Comparison of ENCODE assay signal across 11 cellular contexts in genomic region chr14:51654549-51654879, GRCh38. TPM values are rescaled to one million over a fixed set of nuclear protein-coding genes. Genes with fewer than 3 reads are reported as not detected.
DNase-seq lines count a peak whose midpoint lies in the region; TF ChIP-seq lines count a peak whose summit lies in the region.
"Had no signal": no experiment of that assay in that cellular context is flagged by ENCODE, and none has a peak within 500 bp of the region (broad histone marks: within the 10 kb centered on the region; RNA-seq: fewer than 3 reads in every experiment).

No MANE protein-coding gene starts in this region.

- H3K4me3 ChIP-seq in KMS-11 (IDR thresholded peaks at IDR 0.05; ENCODE audit: insufficient read depth, low read depth, low read length) (no peak overlapping the region), mammary epithelial cell (replicated peaks in 1 of 3; ENCODE audit: insufficient read depth in 1 of 3, low read depth in 2 of 3, low read length in 3 of 3) (peak overlapping the region in 2 of 3 experiments; percentile 82 to 89), muscle layer of colon (ENCODE audit: low read depth in 1 of 2, low read length in 2 of 2) (peak overlapping the region in 1 of 2 donors; percentile 7), stomach smooth muscle (ENCODE audit: low read length in 2 of 2) (peak overlapping the region; percentile 78 to 85)
- H3K4me3 ChIP-seq: pancreas had no signal

- H3K4me2 ChIP-seq in KMS-11, result peak overlapping the region; percentile 88
- H3K4me2 ChIP-seq in mammary epithelial cell (ENCODE audit: insufficient read depth, low read depth, low read length), result peak overlapping the region; percentile 92

- H3K27me3 ChIP-seq in KMS-11 (ENCODE audit: insufficient read depth, low read depth) (no peaks in the 10 kb centered on the region), mammary epithelial cell (ENCODE audit: insufficient read depth, low read length) (no peaks in the 10 kb centered on the region), muscle layer of colon (ENCODE audit: control insufficient read depth in 1 of 2, insufficient read depth in 2 of 2, low read length in 2 of 2) (no peaks in the 10 kb centered on the region), stomach smooth muscle (ENCODE audit: control insufficient read depth in 1 of 2, insufficient read depth in 2 of 2, low read length in 2 of 2) (no peaks in the 10 kb centered on the region)
- H3K27me3 ChIP-seq: pancreas had no signal

- TF ChIP-seq CTCF in KMS-11 (conservative IDR thresholded peaks at IDR 0.05; ENCODE audit: low read depth, low read length), result no peak
- TF ChIP-seq CTCF in mammary epithelial cell (conservative IDR thresholded peaks at IDR 0.05 in 1 of 2, IDR thresholded peaks at IDR 0.05 in 1 of 2; ENCODE audit: extremely low read depth in 1 of 2, insufficient read depth in 1 of 2, low read depth in 1 of 2, low read length in 2 of 2), result no peak

- H3K4me1 ChIP-seq in KMS-11 (ENCODE audit: low read depth, poor library complexity, severe bottlenecking), result peaks cover 48% of the 10 kb centered on the region
- peaks cover 28% of the 10 kb centered on the region for H3K4me1 ChIP-seq in mammary epithelial cell (ENCODE audit: insufficient read depth, low read length)
- H3K4me1 ChIP-seq in muscle layer of colon (ENCODE audit: insufficient read depth, low read length), result peaks cover 24% of the 10 kb centered on the region
- peaks cover 6% of the 10 kb centered on the region for H3K4me1 ChIP-seq in stomach smooth muscle (ENCODE audit: control insufficient read depth, insufficient read depth, low read length)

- intact Hi-C loops in mammary epithelial cell (cut with micrococcal nuclease), result loop anchor here (5.0 kb wide), 2 partner anchors 107 to 272 kb away; no protein-coding TSS in a partner anchor

- H3K9ac ChIP-seq in KMS-11 (peak overlapping the region; percentile 25; the same call in 1 of the 2 replicates), mammary epithelial cell (ENCODE audit: insufficient read depth, low read length) (peak overlapping the region; percentile 63), muscle layer of colon (ENCODE audit: low read length) (no peak overlapping the region), stomach smooth muscle (ENCODE audit: low read length in 2 of 2) (peak overlapping the region in 1 of 2 donors; percentile 69)

- DNase-seq in mammary epithelial cell (no peak), NCI-H2227 treated with DMSO at 0.1 percent for 48 hours (lab: John Stamatoyannopoulos, UW) (no peak), NCI-H187 treated with DMSO at 0.1 percent for 48 hours (lab: John Stamatoyannopoulos, UW) (no peak), T-helper 1 cell (no peak), NCI-H510A treated with DMSO at 0.1 percent for 48 hours (lab: John Stamatoyannopoulos, UW) (no peak)
- DNase-seq: head of caudate nucleus, left ventricle myocardium superior, pancreas had no signal

- H2AFZ ChIP-seq in KMS-11 (ENCODE audit: low read depth) (no peak overlapping the region), mammary epithelial cell (ENCODE audit: low read depth, low read length) (no peak overlapping the region)

- H3K36me3 ChIP-seq in KMS-11 (ENCODE audit: insufficient read depth) (no peaks in the 10 kb centered on the region; the same call in 1 of the 2 replicates), mammary epithelial cell (ENCODE audit: insufficient read depth, low read length) (no peaks in the 10 kb centered on the region), muscle layer of colon (ENCODE audit: insufficient read depth, low read length) (no peaks in the 10 kb centered on the region), stomach smooth muscle (ENCODE audit: control insufficient read depth in 2 of 2, insufficient read depth in 2 of 2, low read length in 2 of 2) (no peaks in the 10 kb centered on the region)
- H3K36me3 ChIP-seq: pancreas had no signal

- H3K79me2 ChIP-seq in KMS-11 (ENCODE audit: insufficient read depth, low read depth), result peaks cover 90% of the 10 kb centered on the region
- peaks cover 96% of the 10 kb centered on the region for H3K79me2 ChIP-seq in mammary epithelial cell (ENCODE audit: insufficient read depth, low read length)

- CTCF ChIA-PET in mammary epithelial cell (lab: Charles Lee; ENCODE audit: low non-redundant PET), result no interaction called here

- H4K20me1 ChIP-seq in KMS-11 (ENCODE audit: insufficient read depth) (0 out of 2 replicates have a peak, but pooled peaks cover 10% of the 10 kb centered on the region), mammary epithelial cell (ENCODE audit: insufficient read depth, low read length) (no peaks in the 10 kb centered on the region)

- BruUV-seq in mammary epithelial cell (replicated peaks; lab: Mats Ljungman, UMichigan), result no TSS peak

- in situ Hi-C loops in mammary epithelial cell (cut with MboI; ENCODE audit: low sequenced_read_pairs in 2 of 2), result no loop called here

- dilution Hi-C loops in mammary epithelial cell (cut with HindIII; ENCODE audit: low sequenced_read_pairs), result no loop called here

- H3K9me3 ChIP-seq in mammary epithelial cell (replicated peaks; ENCODE audit: insufficient read depth, low read length), result no peaks in the 10 kb centered on the region
- H3K9me3 ChIP-seq in muscle layer of colon (ENCODE audit: low read length), result no peaks in the 10 kb centered on the region
- H3K9me3 ChIP-seq in stomach smooth muscle (ENCODE audit: control insufficient read depth in 2 of 2, low read length in 2 of 2), result no peaks in the 10 kb centered on the region
- H3K9me3 ChIP-seq: pancreas had no signal

- H3K27ac ChIP-seq in KMS-11, result no peak overlapping the region; the same call in 1 of the 2 replicates
- H3K27ac ChIP-seq in mammary epithelial cell (ENCODE audit: insufficient read depth, low read depth, low read length), result peak overlapping the region; percentile 82
- H3K27ac ChIP-seq in muscle layer of colon (ENCODE audit: low read depth, low read length), result peak overlapping the region; percentile 21
- H3K27ac ChIP-seq in stomach smooth muscle (ENCODE audit: low read length), result no peak overlapping the region

RNA-seq across cellular contexts. Expression of gene FRMD6, which starts 2.8 kb away (rescaled TPM):
- total RNA-seq in mammary epithelial cell, result 100 to 1,000 TPM; 191 to 302 TPM
- polyA plus RNA-seq in mammary epithelial cell, result 60.4 TPM
- polyA minus RNA-seq in mammary epithelial cell, result 101 TPM

Comparison
In these comparisons a context has a peak if more than half of its experiments do, and no peak if none do; other contexts are left out.
1. H3K27ac ChIP-seq: peak in mammary epithelial cell (single experiment) and muscle layer of colon (single experiment); none in KMS-11 (single experiment) and stomach smooth muscle (single experiment).